Comparison of ENCODE assay signal across 12 cellular contexts in genomic region chr7:14698239-14698638, GRCh38.
DNase-seq lines count a peak whose midpoint lies in the region; ATAC-seq, FAIRE-seq and TF ChIP-seq lines count a peak whose summit lies in the region.
"Had no signal": no experiment of that assay in that cellular context is flagged by ENCODE, and none has a peak within 500 bp of the region (broad histone marks: within the 10 kb centered on the region; RNA-seq: fewer than 3 reads in every experiment).

No MANE protein-coding gene starts in this region.

- H3K9me3 Mint-ChIP-seq in endodermal cell, result no peaks in the 10 kb centered on the region
- no peaks in the 10 kb centered on the region for H3K9me3 Mint-ChIP-seq in naive thymus-derived CD4-positive, alpha-beta T cell
- H3K9me3 Mint-ChIP-seq in activated CD8-positive, alpha-beta T cell treated with anti-CD3 and anti-CD28 coated beads, Interleukin-2, amount 10 ng/mL, durations not matched to agents 7 days and 5 days (ENCODE audit: insufficient read depth), result no peaks in the 10 kb centered on the region
- H3K9me3 Mint-ChIP-seq: dendritic cell treated with granulocyte-macrophage colony-stimulating factor and Interleukin-4, amounts not matched to agents 40 ng/mL and 50 ng/mL, for 4 days; naive B cell had no signal

- no peaks in the 10 kb centered on the region for H3K36me3 ChIP-seq in OCI-LY3 (replicated peaks; ENCODE audit: low read depth, low read length)
- H3K36me3 ChIP-seq in endodermal cell (ENCODE audit: control insufficient read depth, insufficient read depth, low read length), result no peaks in the 10 kb centered on the region
- no peaks in the 10 kb centered on the region for H3K36me3 ChIP-seq in naive thymus-derived CD4-positive, alpha-beta T cell (ENCODE audit: control insufficient read depth in 2 of 3, insufficient read depth in 3 of 3, low read length in 3 of 3)

- H3K4me3 ChIP-seq in A549, result no peak overlapping the region
- no peak overlapping the region for H3K4me3 ChIP-seq in OCI-LY3 (ENCODE audit: low read length)
- H3K4me3 ChIP-seq in endodermal cell (ENCODE audit: low read length), result no peak overlapping the region
- H3K4me3 ChIP-seq in naive thymus-derived CD4-positive, alpha-beta T cell (ENCODE audit: low read length), result no peak overlapping the region

- H3K27ac ChIP-seq in A549 (no peak overlapping the region), OCI-LY3 (ENCODE audit: low read length) (no peak overlapping the region), endodermal cell (ENCODE audit: low read depth, low read length) (no peak overlapping the region)
- no peak overlapping the region for H3K27ac ChIP-seq in naive thymus-derived CD4-positive, alpha-beta T cell (ENCODE audit: low read depth, low read length)

- no peak for TF ChIP-seq POLR2A in A549 (IDR thresholded peaks at IDR 0.05; ENCODE audit: low read length)

- no peaks in the 10 kb centered on the region for H3K79me2 ChIP-seq in OCI-LY3 (ENCODE audit: low read length)

- no peak for TF ChIP-seq EP300 in A549 (IDR thresholded peaks at IDR 0.05)

- ATAC-seq in A549, result no peak
- peak; percentile 62 for ATAC-seq in GM18907 (IDR thresholded peaks at IDR 0.05; ENCODE audit: unreplicated experiment)
- no peak for ATAC-seq in naive thymus-derived CD4-positive, alpha-beta T cell
- no peak for ATAC-seq in GM21423 (IDR thresholded peaks at IDR 0.05; ENCODE audit: unreplicated experiment)
- ATAC-seq in activated CD8-positive, alpha-beta T cell treated with anti-CD3 and anti-CD28 coated beads, Interleukin-2, amount 10 ng/mL, durations not matched to agents 7 days and 5 days, result no peak
- ATAC-seq: activated CD4-positive, alpha-beta T cell treated with anti-CD3 and anti-CD28 coated beads for 36 hours had no signal

- TF ChIP-seq CTCF in A549 (IDR thresholded peaks at IDR 0.05) (no peak), OCI-LY3 (IDR thresholded peaks at IDR 0.05; ENCODE audit: low read depth, low read length) (peak; percentile 40), endodermal cell (conservative IDR thresholded peaks at IDR 0.05) (peak; percentile 50)

- no peak for FAIRE-seq in A549 (lab: Jason Lieb, UNC)

- no peaks in the 10 kb centered on the region for H3K4me1 Mint-ChIP-seq in endodermal cell
- no peaks in the 10 kb centered on the region for H3K4me1 Mint-ChIP-seq in naive thymus-derived CD4-positive, alpha-beta T cell
- H3K4me1 Mint-ChIP-seq in activated CD8-positive, alpha-beta T cell treated with anti-CD3 and anti-CD28 coated beads, Interleukin-2, amount 10 ng/mL, durations not matched to agents 7 days and 5 days (ENCODE audit: low read depth), result no peaks in the 10 kb centered on the region
- H3K4me1 Mint-ChIP-seq: activated CD4-positive, alpha-beta T cell treated with anti-CD3 and anti-CD28 coated beads for 36 hours; naive B cell had no signal

- H3K36me3 Mint-ChIP-seq in endodermal cell (ENCODE audit: low read depth), result no peaks in the 10 kb centered on the region
- no peaks in the 10 kb centered on the region for H3K36me3 Mint-ChIP-seq in naive thymus-derived CD4-positive, alpha-beta T cell
- no peaks in the 10 kb centered on the region for H3K36me3 Mint-ChIP-seq in activated CD8-positive, alpha-beta T cell treated with anti-CD3 and anti-CD28 coated beads, Interleukin-2, amount 10 ng/mL, durations not matched to agents 7 days and 5 days (ENCODE audit: low read depth)
- H3K36me3 Mint-ChIP-seq: naive B cell had no signal

- H3K4me1 ChIP-seq in A549 (no peaks in the 10 kb centered on the region), OCI-LY3 (ENCODE audit: low read length) (no peaks in the 10 kb centered on the region), endodermal cell (ENCODE audit: control insufficient read depth, insufficient read depth, low read length) (no peaks in the 10 kb centered on the region)
- no peaks in the 10 kb centered on the region for H3K4me1 ChIP-seq in naive thymus-derived CD4-positive, alpha-beta T cell (ENCODE audit: control insufficient read depth in 2 of 2, insufficient read depth in 2 of 2, low read length in 2 of 2)

- H3K9me3 ChIP-seq in A549 (no peaks in the 10 kb centered on the region), OCI-LY3 (ENCODE audit: insufficient read depth, low read length) (no peaks in the 10 kb centered on the region), endodermal cell (ENCODE audit: control insufficient read depth, low read length) (no peaks in the 10 kb centered on the region)
- H3K9me3 ChIP-seq in naive thymus-derived CD4-positive, alpha-beta T cell (ENCODE audit: control insufficient read depth in 2 of 3, low read length in 3 of 3), result no peaks in the 10 kb centered on the region

- DNase-seq in A549 (ENCODE audit: low read depth in 1 of 2, low spot score in 1 of 2) (no peak), endodermal cell (no peak), NCI-H510A treated with DMSO at 0.1 percent for 48 hours (lab: John Stamatoyannopoulos, UW) (no peak)
- no peak for DNase-seq in naive thymus-derived CD4-positive, alpha-beta T cell
- DNase-seq in activated CD8-positive, alpha-beta T cell treated with anti-CD3 and anti-CD28 coated beads, Interleukin-2, amount 10 ng/mL, durations not matched to agents 7 days and 5 days, result no peak
- DNase-seq: activated CD4-positive, alpha-beta T cell treated with anti-CD3 and anti-CD28 coated beads for 36 hours; activated naive CD4-positive, alpha-beta T cell; naive B cell had no signal

- POLR2A ChIA-PET in A549 (lab: Yijun Ruan, JAX), result no interaction called here
- POLR2A ChIA-PET in naive thymus-derived CD4-positive, alpha-beta T cell (lab: Charles Lee), result no interaction called here
- POLR2A ChIA-PET in activated CD8-positive, alpha-beta T cell treated with anti-CD3 and anti-CD28 coated beads, Interleukin-2, amount 10 ng/mL, durations not matched to agents 7 days and 5 days (lab: Charles Lee), result no interaction called here

- H4K20me1 ChIP-seq in OCI-LY3 (ENCODE audit: insufficient read depth, low read length), result no peaks in the 10 kb centered on the region

- CTCF ChIA-PET in A549 (lab: Yijun Ruan, JAX), result no interaction called here
- CTCF ChIA-PET in naive thymus-derived CD4-positive, alpha-beta T cell (lab: Charles Lee), result no interaction called here
- CTCF ChIA-PET in activated CD8-positive, alpha-beta T cell treated with anti-CD3 and anti-CD28 coated beads, Interleukin-2, amount 10 ng/mL, durations not matched to agents 7 days and 5 days (lab: Charles Lee), result no interaction called here

- TF ChIP-seq RAD21 in A549 (conservative IDR thresholded peaks at IDR 0.05 in 1 of 2, IDR thresholded peaks at IDR 0.05 in 1 of 2), result peak; percentile 16 to 40; a peak in 1 of 5 replicates

- H3K27me3 Mint-ChIP-seq in endodermal cell (ENCODE audit: insufficient read depth), result peaks cover under 1% of the 10 kb centered on the region
- H3K27me3 Mint-ChIP-seq in naive thymus-derived CD4-positive, alpha-beta T cell, result no peaks in the 10 kb centered on the region
- H3K27me3 Mint-ChIP-seq in activated CD8-positive, alpha-beta T cell treated with anti-CD3 and anti-CD28 coated beads, Interleukin-2, amount 10 ng/mL, durations not matched to agents 7 days and 5 days (ENCODE audit: low read depth), result no peaks in the 10 kb centered on the region
- H3K27me3 Mint-ChIP-seq: activated CD4-positive, alpha-beta T cell treated with anti-CD3 and anti-CD28 coated beads for 36 hours; dendritic cell treated with granulocyte-macrophage colony-stimulating factor and Interleukin-4, amounts not matched to agents 40 ng/mL and 50 ng/mL, for 4 days; naive B cell had no signal

- H2AFZ ChIP-seq in OCI-LY3 (ENCODE audit: low read depth, low read length), result no peak overlapping the region

- no peak overlapping the region for H3K9ac ChIP-seq in OCI-LY3 (ENCODE audit: low read length)
- no peak overlapping the region for H3K9ac ChIP-seq in endodermal cell (ENCODE audit: extremely low read depth, low read length, poor library complexity, severe bottlenecking)

- H3K4me2 ChIP-seq in A549, result no peak overlapping the region
- no peak overlapping the region for H3K4me2 ChIP-seq in OCI-LY3 (ENCODE audit: low read length)

- intact Hi-C loops in naive thymus-derived CD4-positive, alpha-beta T cell (cut with micrococcal nuclease), result loop anchor here in 1 of 2 donors (5.0 kb wide), 1 partner anchor 1374 kb away; no protein-coding TSS in a partner anchor

- H3K4me3 Mint-ChIP-seq in endodermal cell, result no peak overlapping the region
- no peak overlapping the region for H3K4me3 Mint-ChIP-seq in naive thymus-derived CD4-positive, alpha-beta T cell
- no peak overlapping the region for H3K4me3 Mint-ChIP-seq in activated CD8-positive, alpha-beta T cell treated with anti-CD3 and anti-CD28 coated beads, Interleukin-2, amount 10 ng/mL, durations not matched to agents 7 days and 5 days
- H3K4me3 Mint-ChIP-seq: activated CD4-positive, alpha-beta T cell treated with anti-CD3 and anti-CD28 coated beads for 36 hours; dendritic cell treated with granulocyte-macrophage colony-stimulating factor and Interleukin-4, amounts not matched to agents 40 ng/mL and 50 ng/mL, for 4 days; naive B cell had no signal

- H3K27me3 ChIP-seq in OCI-LY3 (ENCODE audit: low read depth, low read length), result no peaks in the 10 kb centered on the region
- no peaks in the 10 kb centered on the region for H3K27me3 ChIP-seq in endodermal cell (ENCODE audit: control insufficient read depth, insufficient read depth, low read length, poor library complexity, severe bottlenecking)
- no peaks in the 10 kb centered on the region for H3K27me3 ChIP-seq in naive thymus-derived CD4-positive, alpha-beta T cell (ENCODE audit: control insufficient read depth in 2 of 2, insufficient read depth in 2 of 2, low read length in 2 of 2)

- H3K27ac Mint-ChIP-seq in endodermal cell, result no peak overlapping the region
- H3K27ac Mint-ChIP-seq in naive thymus-derived CD4-positive, alpha-beta T cell, result no peak overlapping the region
- H3K27ac Mint-ChIP-seq in activated CD8-positive, alpha-beta T cell treated with anti-CD3 and anti-CD28 coated beads, Interleukin-2, amount 10 ng/mL, durations not matched to agents 7 days and 5 days, result no peak overlapping the region
- H3K27ac Mint-ChIP-seq: activated CD4-positive, alpha-beta T cell treated with anti-CD3 and anti-CD28 coated beads for 36 hours; dendritic cell treated with granulocyte-macrophage colony-stimulating factor and Interleukin-4, amounts not matched to agents 40 ng/mL and 50 ng/mL, for 4 days; naive B cell had no signal

TF ChIP-seq in A549, 52 proteins besides CTCF, POLR2A, EP300 and RAD21 (continues in another document):
- TF ChIP-seq KDM5A (IDR thresholded peaks at IDR 0.05), result no peak
- TF ChIP-seq ZNF302 (CRISPR knock-in tag; IDR thresholded peaks at IDR 0.05), result no peak
- no peak for TF ChIP-seq MAX (IDR thresholded peaks at IDR 0.05)
- TF ChIP-seq ESRRA (IDR thresholded peaks at IDR 0.05; ENCODE audit: borderline replicate concordance, low read length), result no peak
- no peak for TF ChIP-seq HOXB13 (CRISPR knock-in tag; IDR thresholded peaks at IDR 0.05; ENCODE audit: low read depth)
- no peak for TF ChIP-seq FOSL2 (IDR thresholded peaks at IDR 0.05)
- TF ChIP-seq FOSL2 (CRISPR knock-in tag; IDR thresholded peaks at IDR 0.05), result no peak
- no peak for TF ChIP-seq NPAS2 (CRISPR knock-in tag; IDR thresholded peaks at IDR 0.05; ENCODE audit: borderline replicate concordance)
- no peak for TF ChIP-seq SMC3 (IDR thresholded peaks at IDR 0.05)
